18 cellular contexts compared by ENCODE assay signal in genomic region chr20:23157741-23158140, GRCh38.
DNase-seq lines count a peak whose midpoint lies in the region; ATAC-seq, FAIRE-seq and TF ChIP-seq lines count a peak whose summit lies in the region.
"Had no signal": no experiment of that assay in that cellular context is flagged by ENCODE, and none has a peak within 500 bp of the region (broad histone marks: within the 10 kb centered on the region; RNA-seq: fewer than 3 reads in every experiment).

No MANE protein-coding gene starts in this region.

- no peak overlapping the region for H3K18ac ChIP-seq in IMR-90 (ENCODE audit: low read depth, low read length)
- H3K18ac ChIP-seq in neuronal stem cell (ENCODE audit: low read length), result peak overlapping the region; percentile 85

- H3K27me3 ChIP-seq in BLaER1 treated with 17β-estradiol and CSF1 and Interleukin-3, amounts not matched to agents 10 nM and 100 nM, result no peaks in the 10 kb centered on the region
- H3K27me3 ChIP-seq in IMR-90 (ENCODE audit: control insufficient read depth, insufficient read depth, low read length) (no peaks in the 10 kb centered on the region), neuronal stem cell (ENCODE audit: control insufficient read depth in 3 of 3, insufficient read depth in 3 of 3, low read depth in 1 of 3, low read length in 3 of 3) (no peaks in the 10 kb centered on the region), SK-N-SH (ENCODE audit: insufficient read depth) (no peaks in the 10 kb centered on the region)
- H3K27me3 ChIP-seq: body of pancreas, heart right ventricle, uterus had no signal

- no peaks in the 10 kb centered on the region for H4K20me1 ChIP-seq in BLaER1 treated with 17β-estradiol and CSF1 and Interleukin-3, amounts not matched to agents 10 nM and 100 nM
- H4K20me1 ChIP-seq in IMR-90 (ENCODE audit: insufficient read depth, low read length) (no peaks in the 10 kb centered on the region), SK-N-SH (ENCODE audit: insufficient read depth) (no peaks in the 10 kb centered on the region)

- DNase-seq in IMR-90 (no peak), neuronal stem cell (ENCODE audit: low spot score) (no peak), SK-N-SH (no peak), middle frontal gyrus (ENCODE audit: extremely low spot score, low spot score) (no peak), anterior cingulate cortex (lab: John Stamatoyannopoulos, UW) (no peak), frontal cortex (ENCODE audit: low spot score in 2 of 2) (no peak)
- DNase-seq: activated naive CD4-positive, alpha-beta T cell treated with anti-CD3 and anti-CD28 coated beads, Interleukin-2, amount 10 ng/mL, durations not matched to agents 7 days and 5 days; body of pancreas; heart right ventricle; mesendoderm; NCI-H2029 treated with DMSO at 0.1 percent for 48 hours; SHP77 treated with DMSO at 0.1 percent for 48 hours; T-helper 9 cell; uterus had no signal

- peaks cover 93% of the 10 kb centered on the region for H3K4me1 Mint-ChIP-seq in dendritic cell treated with granulocyte-macrophage colony-stimulating factor and Interleukin-4, amounts not matched to agents 40 ng/mL and 50 ng/mL, for 4 days (ENCODE audit: low read depth)

- H3K9me2 ChIP-seq in SK-N-SH, result no peaks in the 10 kb centered on the region

- no peak overlapping the region for H2BK5ac ChIP-seq in IMR-90 (ENCODE audit: low read depth, low read length, poor library complexity, severe bottlenecking)
- H2BK5ac ChIP-seq in neuronal stem cell (ENCODE audit: low read length), result no peak overlapping the region

- no peaks in the 10 kb centered on the region for H3K27me3 Mint-ChIP-seq in dendritic cell treated with granulocyte-macrophage colony-stimulating factor and Interleukin-4, amounts not matched to agents 40 ng/mL and 50 ng/mL, for 4 days
- H3K27me3 Mint-ChIP-seq: stimulated activated naive CD8-positive, alpha-beta T cell treated with anti-CD3 and anti-CD28 coated beads, Interleukin-15, Interleukin-2, amounts not matched to agents 100 ng/mL and 50 ng/mL, for 24 hours had no signal

- H3K79me1 ChIP-seq in IMR-90 (ENCODE audit: low read depth in 1 of 2, low read length in 2 of 2), result no peaks in the 10 kb centered on the region
- no peaks in the 10 kb centered on the region for H3K79me1 ChIP-seq in neuronal stem cell (ENCODE audit: low read depth, low read length)

- no peaks in the 10 kb centered on the region for H3K36me3 ChIP-seq in BLaER1 treated with 17β-estradiol and CSF1 and Interleukin-3, amounts not matched to agents 10 nM and 100 nM
- no peaks in the 10 kb centered on the region for H3K36me3 ChIP-seq in IMR-90 (ENCODE audit: control insufficient read depth, insufficient read depth, low read length)
- H3K36me3 ChIP-seq in neuronal stem cell (replicated peaks in 1 of 2; ENCODE audit: control insufficient read depth in 2 of 2, insufficient read depth in 2 of 2, low read length in 2 of 2), result no peaks in the 10 kb centered on the region
- no peaks in the 10 kb centered on the region for H3K36me3 ChIP-seq in SK-N-SH (replicated peaks in 1 of 2; ENCODE audit: control insufficient read depth in 1 of 2, insufficient read depth in 2 of 2, low read length in 1 of 2)
- H3K36me3 ChIP-seq: heart right ventricle, uterus had no signal

- TF ChIP-seq RAD21 in IMR-90 (IDR thresholded peaks at IDR 0.05; ENCODE audit: low read length) (no peak), SK-N-SH (IDR thresholded peaks at IDR 0.05; ENCODE audit: low read length) (no peak)

- no peak for TF ChIP-seq EP300 in SK-N-SH (IDR thresholded peaks at IDR 0.05; ENCODE audit: borderline replicate concordance in 1 of 2, low read depth in 1 of 2, low read length in 1 of 2)

- H2BK15ac ChIP-seq in IMR-90 (ENCODE audit: low read depth, low read length) (no peak overlapping the region), neuronal stem cell (ENCODE audit: low read length) (no peak overlapping the region)

- H3K4me3 Mint-ChIP-seq in dendritic cell treated with granulocyte-macrophage colony-stimulating factor and Interleukin-4, amounts not matched to agents 40 ng/mL and 50 ng/mL, for 4 days, result no peak overlapping the region
- H3K4me3 Mint-ChIP-seq: activated naive CD4-positive, alpha-beta T cell treated with anti-CD3 and anti-CD28 coated beads, Interleukin-2, amount 10 ng/mL, durations not matched to agents 7 days and 5 days; nephron; stimulated activated naive CD8-positive, alpha-beta T cell treated with anti-CD3 and anti-CD28 coated beads, Interleukin-15, Interleukin-2, amounts not matched to agents 100 ng/mL and 50 ng/mL, for 24 hours had no signal

- H3K4ac ChIP-seq in IMR-90 (ENCODE audit: low read depth, low read length) (no peak overlapping the region), neuronal stem cell (ENCODE audit: low read length) (no peak overlapping the region)

- CTCF ChIA-PET in IMR-90 (lab: Yijun Ruan, JAX), result no interaction called here
- CTCF ChIA-PET in SK-N-SH (lab: Yijun Ruan, JAX), result no interaction called here

- peak overlapping the region in 9 of 11 experiments; percentile 27 to 79 (median 71); a peak in 15 of 22 replicates for H3K27ac ChIP-seq in BLaER1 treated with 17β-estradiol and CSF1 and Interleukin-3, amounts not matched to agents 10 nM and 100 nM
- H3K27ac ChIP-seq in IMR-90 (ENCODE audit: insufficient read depth, low read length), result no peak overlapping the region
- H3K27ac ChIP-seq in neuronal stem cell (replicated peaks; ENCODE audit: low read length), result no peak overlapping the region
- no peak overlapping the region for H3K27ac ChIP-seq in SK-N-SH (ENCODE audit: low read depth in 2 of 2, low read length in 1 of 2)
- H3K27ac ChIP-seq: body of pancreas, uterus had no signal

- in situ Hi-C loops in IMR-90 (cut with MboI; ENCODE audit: low sequenced_read_pairs), result no loop called here

- H3K23ac ChIP-seq in IMR-90 (ENCODE audit: low read depth, low read length) (no peak overlapping the region), neuronal stem cell (ENCODE audit: low read depth, low read length, poor library complexity) (no peak overlapping the region)

- dilution Hi-C loops in IMR-90 (cut with HindIII; ENCODE audit: low sequenced_read_pairs, unreplicated experiment), result no loop called here

- H4K91ac ChIP-seq in IMR-90 (ENCODE audit: insufficient read depth, low read depth, low read length), result no peak overlapping the region
- no peak overlapping the region for H4K91ac ChIP-seq in neuronal stem cell (ENCODE audit: low read depth, low read length, poor library complexity)

- POLR2A ChIA-PET in IMR-90 (lab: Charles Lee; ENCODE audit: unreplicated experiment), result no interaction called here
- POLR2A ChIA-PET in SK-N-SH (lab: Yijun Ruan, JAX), result no interaction called here

- no peaks in the 10 kb centered on the region for H3K9me3 ChIP-seq in BLaER1 treated with 17β-estradiol and CSF1 and Interleukin-3, amounts not matched to agents 10 nM and 100 nM (replicated peaks in 1 of 11)
- H3K9me3 ChIP-seq in IMR-90 (ENCODE audit: control insufficient read depth, insufficient read depth, low read length), result no peaks in the 10 kb centered on the region
- H3K9me3 ChIP-seq in neuronal stem cell (replicated peaks in 1 of 2; ENCODE audit: control insufficient read depth in 2 of 2, insufficient read depth in 1 of 2, low read depth in 1 of 2, low read length in 2 of 2), result no peaks in the 10 kb centered on the region
- H3K9me3 ChIP-seq in SK-N-SH, result no peaks in the 10 kb centered on the region
- H3K9me3 ChIP-seq: body of pancreas, heart right ventricle, uterus had no signal

- H3F3A ChIP-seq in SK-N-SH (replicated peaks; ENCODE audit: insufficient read depth), result peaks cover under 1% of the 10 kb centered on the region

- H2BK120ac ChIP-seq in IMR-90 (ENCODE audit: low read depth, low read length) (0 out of 2 replicates have a peak overlapping the region, but pooled peaks have one; percentile 21), neuronal stem cell (ENCODE audit: low read depth, low read length) (no peak overlapping the region)

- no peaks in the 10 kb centered on the region for H3K36me3 Mint-ChIP-seq in dendritic cell treated with granulocyte-macrophage colony-stimulating factor and Interleukin-4, amounts not matched to agents 40 ng/mL and 50 ng/mL, for 4 days (ENCODE audit: low read depth)
- H3K36me3 Mint-ChIP-seq: activated naive CD4-positive, alpha-beta T cell treated with anti-CD3 and anti-CD28 coated beads, Interleukin-2, amount 10 ng/mL, durations not matched to agents 7 days and 5 days had no signal

- H3K4me1 ChIP-seq in BLaER1 treated with 17β-estradiol and CSF1 and Interleukin-3, amounts not matched to agents 10 nM and 100 nM, result peaks cover 39 to 97% (median 94%) of the 10 kb centered on the region in 10 experiments
- H3K4me1 ChIP-seq in IMR-90 (ENCODE audit: control insufficient read depth, insufficient read depth, low read length) (peaks cover 17% of the 10 kb centered on the region), neuronal stem cell (ENCODE audit: control insufficient read depth in 2 of 2, insufficient read depth in 1 of 2, low read depth in 1 of 2, low read length in 2 of 2) (peaks cover 0 to 12% of the 10 kb centered on the region in 2 donors), SK-N-SH (ENCODE audit: control insufficient read depth in 1 of 2, insufficient read depth in 2 of 2, low read depth in 1 of 2, low read length in 1 of 2) (peaks cover 0 to 28% of the 10 kb centered on the region in 2 experiments; a peak in 3 of 4 replicates)
- H3K4me1 ChIP-seq: body of pancreas, uterus had no signal

- peak overlapping the region; percentile 74 for H3K27ac Mint-ChIP-seq in dendritic cell treated with granulocyte-macrophage colony-stimulating factor and Interleukin-4, amounts not matched to agents 40 ng/mL and 50 ng/mL, for 4 days
- H3K27ac Mint-ChIP-seq: activated naive CD4-positive, alpha-beta T cell treated with anti-CD3 and anti-CD28 coated beads, Interleukin-2, amount 10 ng/mL, durations not matched to agents 7 days and 5 days; nephron; stimulated activated naive CD8-positive, alpha-beta T cell treated with anti-CD3 and anti-CD28 coated beads, Interleukin-15, Interleukin-2, amounts not matched to agents 100 ng/mL and 50 ng/mL, for 24 hours had no signal

- no peak overlapping the region for H3K4me3 ChIP-seq in BLaER1 treated with 17β-estradiol and CSF1 and Interleukin-3, amounts not matched to agents 10 nM and 100 nM
- H3K4me3 ChIP-seq in IMR-90 (ENCODE audit: insufficient read depth, low read depth, low read length) (no peak overlapping the region), neuronal stem cell (ENCODE audit: low read length in 2 of 2) (no peak overlapping the region), SK-N-SH (ENCODE audit: low read depth in 2 of 2, low read length in 1 of 2) (no peak overlapping the region)
- H3K4me3 ChIP-seq: body of pancreas, heart right ventricle, uterus had no signal

- H2BK12ac ChIP-seq in neuronal stem cell (ENCODE audit: low read length), result no peak overlapping the region

- H3K56ac ChIP-seq in IMR-90 (ENCODE audit: extremely low read depth, insufficient read depth, low read length), result no peak overlapping the region

- no peak for ATAC-seq in IMR-90 (ENCODE audit: low read depth)
- ATAC-seq: body of pancreas, heart right ventricle had no signal

- peaks cover 14% of the 10 kb centered on the region for H3K9me1 ChIP-seq in IMR-90 (ENCODE audit: insufficient read depth, low read length)

- no peak overlapping the region for H2AFZ ChIP-seq in IMR-90 (replicated peaks; ENCODE audit: low read length, poor library complexity)
- H2AFZ ChIP-seq in neuronal stem cell (ENCODE audit: low read length), result no peak overlapping the region
- H2AFZ ChIP-seq in SK-N-SH (ENCODE audit: low read depth), result no peak overlapping the region

- H2AK5ac ChIP-seq in IMR-90 (ENCODE audit: low read depth, low read length) (no peak overlapping the region), neuronal stem cell (ENCODE audit: low read depth, low read length) (no peak overlapping the region)

- H4K5ac ChIP-seq in IMR-90 (ENCODE audit: low read depth, low read length), result no peak overlapping the region

- no peak overlapping the region for H4K8ac ChIP-seq in IMR-90 (ENCODE audit: low read depth in 2 of 2, low read length in 2 of 2)
- H4K8ac ChIP-seq in neuronal stem cell (ENCODE audit: low read depth, low read length), result no peak overlapping the region

- no peaks in the 10 kb centered on the region for H3K79me2 ChIP-seq in SK-N-SH (ENCODE audit: insufficient read depth)

- H2BK20ac ChIP-seq in IMR-90 (ENCODE audit: low read depth, low read length), result peak overlapping the region; percentile 65; the same call in 1 of the 2 replicates

- no peak for TF ChIP-seq CTCF in IMR-90 (conservative IDR thresholded peaks at IDR 0.05; ENCODE audit: low read depth, low read length)
- no peak for TF ChIP-seq CTCF in SK-N-SH (IDR thresholded peaks at IDR 0.05)

- intact Hi-C loops in IMR-90 (cut with micrococcal nuclease), result no loop called here
- intact Hi-C loops in dendritic cell treated with granulocyte-macrophage colony-stimulating factor and Interleukin-4, amounts not matched to agents 40 ng/mL and 50 ng/mL, for 4 days (cut with micrococcal nuclease), result no loop called here

- H3K4me2 ChIP-seq in BLaER1 treated with 17β-estradiol and CSF1 and Interleukin-3, amounts not matched to agents 10 nM and 100 nM, result peak overlapping the region in 7 of 11 experiments; percentile 67 to 90 (median 85); a peak in 14 of 22 replicates
- H3K4me2 ChIP-seq in IMR-90 (ENCODE audit: low read depth, low read length) (no peak overlapping the region), neuronal stem cell (ENCODE audit: insufficient read depth, low read length, poor library complexity, severe bottlenecking) (no peak overlapping the region), SK-N-SH (no peak overlapping the region)

- no peak for FAIRE-seq in frontal cortex (lab: Jason Lieb, UNC)

- no peak overlapping the region for H3K14ac ChIP-seq in IMR-90 (replicated peaks; ENCODE audit: low read depth, low read length)
- no peak overlapping the region for H3K14ac ChIP-seq in neuronal stem cell (ENCODE audit: low read length)

- WGBS in IMR-90 (ENCODE audit: extremely low coverage in 2 of 2, insufficient read length in 1 of 2), 2 experiments, result 93% methylated on average over 7 of the region's 15 CpGs; no CpG with 5 or more reads in 1 of the 2 experiments
- no CpG with 5 or more reads among the region's 15 CpGs for WGBS in neuronal stem cell (ENCODE audit: extremely low coverage in 2 of 2, insufficient read length in 2 of 2, insufficient replicate concordance in 1 of 2), 2 donors
- 76% methylated on average over 15 of the region's 15 CpGs for WGBS in SK-N-SH (ENCODE audit: low lambda C conversion rate)

- peak overlapping the region in 1 of 11 experiments; percentile 2; a peak in 1 of 22 replicates for H3K9ac ChIP-seq in BLaER1 treated with 17β-estradiol and CSF1 and Interleukin-3, amounts not matched to agents 10 nM and 100 nM
- H3K9ac ChIP-seq in IMR-90 (ENCODE audit: low read depth, low read length) (no peak overlapping the region), neuronal stem cell (ENCODE audit: low read depth, low read length, poor library complexity) (no peak overlapping the region), SK-N-SH (no peak overlapping the region)

- H3K9me3 Mint-ChIP-seq in dendritic cell treated with granulocyte-macrophage colony-stimulating factor and Interleukin-4, amounts not matched to agents 40 ng/mL and 50 ng/mL, for 4 days, result no peaks in the 10 kb centered on the region
- H3K9me3 Mint-ChIP-seq: activated naive CD4-positive, alpha-beta T cell treated with anti-CD3 and anti-CD28 coated beads, Interleukin-2, amount 10 ng/mL, durations not matched to agents 7 days and 5 days; nephron; stimulated activated naive CD8-positive, alpha-beta T cell treated with anti-CD3 and anti-CD28 coated beads, Interleukin-15, Interleukin-2, amounts not matched to agents 100 ng/mL and 50 ng/mL, for 24 hours had no signal

- TF ChIP-seq POLR2A in IMR-90 (IDR thresholded peaks at IDR 0.05; ENCODE audit: low read depth, low read length), result no peak

- no TSS peak for BruUV-seq in IMR-90 (replicated peaks; lab: Mats Ljungman, UMichigan)

- H2AK9ac ChIP-seq in IMR-90 (replicated peaks; ENCODE audit: low read depth, low read length, poor library complexity), result no peak overlapping the region

Comparison
In these comparisons a context has a peak if more than half of its experiments do, and no peak if none do; other contexts are left out.
1. H3K27ac ChIP-seq: peak in BLaER1 treated with 17β-estradiol and CSF1 and Interleukin-3, amounts not matched to agents 10 nM and 100 nM (9 of 11); none in IMR-90 (single experiment), neuronal stem cell (single experiment) and SK-N-SH (0 of 2).
2. H3K4me2 ChIP-seq: peak in BLaER1 treated with 17β-estradiol and CSF1 and Interleukin-3, amounts not matched to agents 10 nM and 100 nM (7 of 11); none in IMR-90 (single experiment), neuronal stem cell (single experiment) and SK-N-SH (single experiment).